In genomic region chr10:33489606-33490176, GRCh38 we compare ENCODE assay signal across 20 cellular contexts.
"Had no signal": no experiment of that assay in that cellular context is flagged by ENCODE, and none has a peak within 500 bp of the region (broad histone marks: within the 10 kb centered on the region; RNA-seq: fewer than 3 reads in every experiment).

No MANE protein-coding gene starts in this region.

- H3K4me3 Mint-ChIP-seq: central memory CD8-positive, alpha-beta T cell; naive thymus-derived CD4-positive, alpha-beta T cell; stimulated activated effector memory CD8-positive, alpha-beta T cell treated with anti-CD3 and anti-CD28 coated beads, Interleukin-12 subunit alpha, Interleukin-12 subunit beta, amount 100 ng/mL, for 72 hours had no signal

- H3K4me1 ChIP-seq: right lobe of liver had no signal

- H3K27ac Mint-ChIP-seq: naive thymus-derived CD4-positive, alpha-beta T cell; stimulated activated effector memory CD8-positive, alpha-beta T cell treated with anti-CD3 and anti-CD28 coated beads, Interleukin-12 subunit alpha, Interleukin-12 subunit beta, amount 100 ng/mL, for 72 hours had no signal

- H3K4me3 ChIP-seq: coronary artery, heart left ventricle, ovary, right lobe of liver, thoracic aorta had no signal

- H3K27me3 ChIP-seq: brain microvascular endothelial cell, heart left ventricle, ovary, right lobe of liver had no signal

- H3K9me3 ChIP-seq: heart left ventricle, ovary, right lobe of liver, thoracic aorta had no signal

- DNase-seq: activated CD4-positive, alpha-beta T cell treated with anti-CD3 and anti-CD28 coated beads for 1 hour; activated CD8-positive, alpha-beta memory T cell treated with anti-CD3 and anti-CD28 coated beads for 24 hours; activated CD8-positive, alpha-beta memory T cell treated with anti-CD3 and anti-CD28 coated beads, Interleukin-2, amount 50 U/mL, for 48 hours; activated effector memory CD4-positive, alpha-beta T cell treated with anti-CD3 and anti-CD28 coated beads, Interleukin-2, amount 50 U/mL, for 16 hours; activated naive CD4-positive, alpha-beta T cell treated with anti-CD3 and anti-CD28 coated beads, Interleukin-2, amount 50 U/mL, for 16 hours; activated T-cell treated with anti-CD3 and anti-CD28 coated beads, Interleukin-2, amount 50 U/mL, for 48 hours; aorta; brain microvascular endothelial cell; heart left ventricle; left ventricle myocardium superior; naive thymus-derived CD4-positive, alpha-beta T cell; ovary; right lobe of liver; stimulated activated CD4-positive, alpha-beta T cell treated with anti-CD3 and anti-CD28 coated beads, Interleukin-4, amount 100 ng/mL, for 24 hours; T-helper 2 cell; WERI-Rb-1 had no signal

- H3K27ac ChIP-seq: brain microvascular endothelial cell, right lobe of liver, WERI-Rb-1 had no signal

- H3K9me3 Mint-ChIP-seq: central memory CD8-positive, alpha-beta T cell; stimulated activated effector memory CD8-positive, alpha-beta T cell treated with anti-CD3 and anti-CD28 coated beads, Interleukin-12 subunit alpha, Interleukin-12 subunit beta, amount 100 ng/mL, for 72 hours had no signal

- H3K36me3 ChIP-seq: brain microvascular endothelial cell, heart left ventricle, ovary, right lobe of liver, thoracic aorta, WERI-Rb-1 had no signal

- H3K36me3 Mint-ChIP-seq: stimulated activated effector memory CD8-positive, alpha-beta T cell treated with anti-CD3 and anti-CD28 coated beads, Interleukin-12 subunit alpha, Interleukin-12 subunit beta, amount 100 ng/mL, for 72 hours had no signal

- H3K27me3 Mint-ChIP-seq: central memory CD8-positive, alpha-beta T cell had no signal

- ATAC-seq: heart left ventricle; left ventricle myocardium superior; naive thymus-derived CD4-positive, alpha-beta T cell; right lobe of liver; stimulated activated effector memory CD8-positive, alpha-beta T cell treated with anti-CD3 and anti-CD28 coated beads, Interleukin-12 subunit alpha, Interleukin-12 subunit beta, amount 100 ng/mL, for 72 hours had no signal
